Comparison of ENCODE assay signal across 14 cellular contexts in genomic region chr3:175940243-175940642, GRCh38.
A peak's percentile ranks its signal among the peaks of the same experiment; 100 is the strongest.
DNase-seq lines count a peak whose midpoint lies in the region; ATAC-seq and TF ChIP-seq lines count a peak whose summit lies in the region.
"Had no signal": no experiment of that assay in that cellular context is flagged by ENCODE, and none has a peak within 500 bp of the region (broad histone marks: within the 10 kb centered on the region; RNA-seq: fewer than 3 reads in every experiment).

No MANE protein-coding gene starts in this region.

- no peak overlapping the region for H3K27ac ChIP-seq in uterus
- H3K27ac ChIP-seq in coronary artery: no peak overlapping the region
- H3K27ac ChIP-seq: SJSA1 had no signal

- H3K9ac ChIP-seq in adipocyte (ENCODE audit: low read length): no peak overlapping the region

- no peaks in the 10 kb centered on the region for H3K4me1 ChIP-seq in adipocyte (ENCODE audit: control insufficient read depth, insufficient read depth, low read length)
- H3K4me1 ChIP-seq in uterus: no peaks in the 10 kb centered on the region
- H3K4me1 ChIP-seq: SJSA1 had no signal

- intact Hi-C loops in uterus (cut with DNase I; ENCODE audit: low total_unique reads): no loop called here

- no peak for ATAC-seq in GM18502 (IDR thresholded peaks at IDR 0.05; ENCODE audit: poor library complexity, unreplicated experiment)
- ATAC-seq: effector memory CD8-positive, alpha-beta T cell had no signal

- no peak for TF ChIP-seq POLR2A in uterus (IDR thresholded peaks at IDR 0.05)

- peaks cover 11% of the 10 kb centered on the region for H3K9me3 ChIP-seq in adipocyte (ENCODE audit: control insufficient read depth, low read length)
- H3K9me3 ChIP-seq in uterus: no peaks in the 10 kb centered on the region
- H3K9me3 ChIP-seq: SJSA1 had no signal

- no peaks in the 10 kb centered on the region for H3K36me3 ChIP-seq in adipocyte (ENCODE audit: control insufficient read depth, insufficient read depth, low read length, severe bottlenecking)
- no peaks in the 10 kb centered on the region for H3K36me3 ChIP-seq in kidney epithelial cell (ENCODE audit: control insufficient read depth, insufficient read depth, low read length)
- no peaks in the 10 kb centered on the region for H3K36me3 ChIP-seq in uterus
- H3K36me3 ChIP-seq: SJSA1 had no signal

- TF ChIP-seq CTCF in AG10803 (conservative IDR thresholded peaks at IDR 0.05; ENCODE audit: low read length): no peak
- no peak for TF ChIP-seq CTCF in kidney epithelial cell (IDR thresholded peaks at IDR 0.05; ENCODE audit: insufficient read depth, low read length, poor library complexity, severe bottlenecking)
- TF ChIP-seq CTCF in uterus (IDR thresholded peaks at IDR 0.05): no peak
- TF ChIP-seq CTCF in coronary artery (IDR thresholded peaks at IDR 0.05): no peak

- H3K27me3 ChIP-seq in adipocyte (replicated peaks; ENCODE audit: control insufficient read depth, insufficient read depth, low read length) (no peaks in the 10 kb centered on the region), kidney epithelial cell (ENCODE audit: control insufficient read depth, insufficient read depth, low read length) (no peaks in the 10 kb centered on the region), uterus (no peaks in the 10 kb centered on the region)
- H3K27me3 ChIP-seq: SJSA1 had no signal

- DNase-seq in AG10803 (ENCODE audit: low read depth): peak; percentile 24
- peak; percentile 87 for DNase-seq in HS-27A (ENCODE audit: low read depth)
- peak; percentile 15 for DNase-seq in adipocyte (ENCODE audit: low read depth)
- DNase-seq in kidney epithelial cell (ENCODE audit: low read depth): peak; percentile 21
- DNase-seq in effector CD4-positive, alpha-beta T cell: no peak
- DNase-seq in uterus: no peak
- DNase-seq in coronary artery (ENCODE audit: low spot score): no peak
- DNase-seq: activated CD4-positive, alpha-beta T cell treated with anti-CD3 and anti-CD28 coated beads, Interleukin-2, amount 50 U/mL, for 48 hours; DMS79 treated with DMSO at 0.1 percent for 48 hours; effector memory CD8-positive, alpha-beta T cell; midbrain had no signal

- H3K4me3 ChIP-seq in AG10803 (ENCODE audit: low read length) (no peak overlapping the region), adipocyte (ENCODE audit: low read length) (no peak overlapping the region), kidney epithelial cell (ENCODE audit: low read depth, low read length) (no peak overlapping the region), uterus (no peak overlapping the region), coronary artery (no peak overlapping the region)
- H3K4me3 ChIP-seq: SJSA1, smooth muscle cell had no signal

Comparison
In these comparisons a context has a peak if more than half of its experiments do, and no peak if none do; other contexts are left out.
1. DNase-seq: peak in AG10803 (single experiment), HS-27A (single experiment), adipocyte (single experiment) and kidney epithelial cell (single experiment); none in effector CD4-positive, alpha-beta T cell (single experiment), uterus (0 of 2) and coronary artery (single experiment).